Comparison of ENCODE assay signal across 8 cellular contexts in the genomic region with DNA sequence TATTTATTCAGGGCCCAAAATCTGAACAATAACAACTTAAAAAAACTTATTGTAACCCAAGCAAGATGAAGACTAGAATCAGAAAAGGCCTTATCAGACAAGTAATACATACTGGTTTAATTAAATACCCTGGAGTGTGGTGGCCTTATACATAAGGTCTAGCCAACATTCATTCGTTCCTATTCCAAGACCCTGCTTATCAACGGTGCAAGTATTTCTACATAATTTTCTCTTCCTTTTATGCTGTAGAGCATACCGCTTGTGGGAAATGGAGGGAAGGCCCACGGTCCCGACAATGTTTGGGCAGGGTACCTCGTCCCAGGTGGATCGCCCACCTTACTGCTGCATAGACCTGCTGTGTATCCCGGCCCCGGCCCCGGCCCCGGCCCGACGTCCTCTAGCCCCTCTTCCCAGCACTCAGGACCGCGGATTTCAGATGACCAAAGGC. TPM values are rescaled to one million over a fixed set of nuclear protein-coding genes. Genes with fewer than 3 reads are reported as not detected.
DNase-seq lines count a peak whose midpoint lies in the region; ATAC-seq, FAIRE-seq and TF ChIP-seq lines count a peak whose summit lies in the region.

No MANE protein-coding gene starts in this region.

- H3K27ac Mint-ChIP-seq in MCF 10A (ENCODE audit: low read depth, unreplicated experiment): peak overlapping the region; percentile 86

- DNase-seq in A673 (ENCODE audit: low spot score) (no peak), HT1080 (ENCODE audit: low read depth) (peak; percentile 7), MCF 10A (ENCODE audit: unreplicated experiment) (no peak), mucosa of descending colon (no peak), retina (no peak), H54 (ENCODE audit: insufficient read length, low spot score) (no peak), GOT3 (lab: John Stamatoyannopoulos, UW) (no peak)
- no peak for DNase-seq in stimulated activated naive CD4-positive, alpha-beta T cell (lab: John Stamatoyannopoulos, UW)

- no peaks in the 10 kb centered on the region for H3K9me3 Mint-ChIP-seq in MCF 10A (ENCODE audit: unreplicated experiment)

- H3K27me3 Mint-ChIP-seq in MCF 10A (ENCODE audit: insufficient read depth, unreplicated experiment): no peaks in the 10 kb centered on the region

- TF ChIP-seq CTCF in A673 (conservative IDR thresholded peaks at IDR 0.05; ENCODE audit: low read depth, low read length) (no peak), MCF 10A (IDR thresholded peaks at IDR 0.05; ENCODE audit: unreplicated experiment) (no peak), mucosa of descending colon (IDR thresholded peaks at IDR 0.05) (no peak)

- no peak for ATAC-seq in mucosa of descending colon

- no peak for FAIRE-seq in H54 (lab: Jason Lieb, UNC)

- peak overlapping the region; percentile 97 for H3K27ac ChIP-seq in A673 (ENCODE audit: low read depth, low read length, poor library complexity, severe bottlenecking)

- H3K27me3 ChIP-seq in A673 (replicated peaks; ENCODE audit: insufficient read depth, low read depth, low read length, poor library complexity): no peaks in the 10 kb centered on the region

- H3K9me3 ChIP-seq in A673 (ENCODE audit: low read depth, low read length, poor library complexity, severe bottlenecking): no peaks in the 10 kb centered on the region
- no peaks in the 10 kb centered on the region for H3K9me3 ChIP-seq in mucosa of descending colon

- BruUV-seq in A673 (replicated peaks; lab: Mats Ljungman, UMichigan) (TSS peak; percentile 48), MCF 10A (replicated peaks; lab: Mats Ljungman, UMichigan) (TSS peak; percentile 38)

- intact Hi-C loops in A673 (cut with micrococcal nuclease; ENCODE audit: unreplicated experiment) (no loop called here), MCF 10A (cut with micrococcal nuclease) (loop anchor here (5.0 kb wide), 1 partner anchor 51 kb away; the partner anchor contains the start of gene ZSCAN30), mucosa of descending colon (cut with DNase I, micrococcal nuclease) (no loop called here)

- POLR2A ChIA-PET in A673 (lab: Charles Lee; ENCODE audit: low non-redundant PET): no interaction called here
- POLR2A ChIA-PET in MCF 10A (lab: Yijun Ruan, JAX): interaction anchor here (0.6 to 2.5 kb wide), 10 partner anchors 12 to 275 kb away, joined by 3 to 26 read pairs (median 4); partner anchors contain the start of genes ZNF397 and ZSCAN30

- no peak for TF ChIP-seq POLR2A in H54 (IDR thresholded peaks at IDR 0.05; ENCODE audit: low read depth, low read length)

- H3K4me1 Mint-ChIP-seq in MCF 10A (ENCODE audit: insufficient read depth, unreplicated experiment): peaks cover 18% of the 10 kb centered on the region

- H3K36me3 Mint-ChIP-seq in MCF 10A (ENCODE audit: insufficient read depth, unreplicated experiment): peaks cover 19% of the 10 kb centered on the region

- peaks cover 5% of the 10 kb centered on the region for H3K4me1 ChIP-seq in A673 (ENCODE audit: insufficient read depth, low read length, poor library complexity, severe bottlenecking)
- peaks cover 18% of the 10 kb centered on the region for H3K4me1 ChIP-seq in mucosa of descending colon (ENCODE audit: low read depth)

- H3K4me3 ChIP-seq in A673 (ENCODE audit: low read depth, low read length, poor library complexity, severe bottlenecking) (peak overlapping the region; percentile 76), mucosa of descending colon (peak overlapping the region; percentile 95)

- CTCF ChIA-PET in A673 (lab: Charles Lee) (no interaction called here), MCF 10A (lab: Yijun Ruan, JAX) (interaction anchor here (1.2 to 1.5 kb wide), 2 partner anchors 97 to 103 kb away, joined by 3 read pairs; partner anchors contain the start of gene ZNF397)

- peaks cover 27% of the 10 kb centered on the region for H3K36me3 ChIP-seq in A673 (ENCODE audit: insufficient read depth, low read length, poor library complexity, severe bottlenecking)
- no peaks in the 10 kb centered on the region for H3K36me3 ChIP-seq in mucosa of descending colon (ENCODE audit: low read depth)

- peak overlapping the region; percentile 88 for H3K4me3 Mint-ChIP-seq in MCF 10A (ENCODE audit: unreplicated experiment)

RNA-seq across cellular contexts. Expression of gene ZNF24, which starts 0.7 kb away (rescaled TPM):
- total RNA-seq in A673 (2021) (59.8 and 63.3 TPM in 2 replicates), MCF 10A (2022) (39.1 and 44.0 TPM in 2 replicates), mucosa of descending colon (10 to 100 TPM; 44.1 to 58.3 (median 48.9) TPM)
- 20.7 and 21.1 TPM in 2 replicates for total RNA-seq in HT1080 (2014; rRNA removed; shearing (Covaris generic))
- 17.0 and 23.2 TPM in 2 replicates for polyA plus RNA-seq in HT1080 (2015; cell fraction: cytosol; rRNA removed)
- polyA plus RNA-seq in HT1080 (2015; cell fraction: nucleus; rRNA removed): 46.3 and 54.1 TPM in 2 replicates

RNA-seq across cellular contexts. Expression of gene ZNF396, which starts 33.6 kb away (rescaled TPM):
- total RNA-seq in A673 (2021) (0.84 and 0.94 TPM in 2 replicates), MCF 10A (2022) (1.2 and 2.0 TPM in 2 replicates), mucosa of descending colon (1 to 10 TPM; 2.7 to 6.1 (median 2.8) TPM)
- total RNA-seq in HT1080 (2014; rRNA removed; shearing (Covaris generic)): not detected in 2 replicates
- polyA plus RNA-seq in HT1080 (2015; cell fraction: cytosol; rRNA removed): 0.23 and 0.34 TPM in 2 replicates
- polyA plus RNA-seq in HT1080 (2015; cell fraction: nucleus; rRNA removed): 0.27 TPM in 1 of 2 replicates, not detected in the other

RNA-seq across cellular contexts. Expression of gene ZSCAN30, which starts 53.5 kb away (rescaled TPM):
- total RNA-seq in A673 (2021) (17.0 and 18.1 TPM in 2 replicates), MCF 10A (2022) (20.5 and 30.1 TPM in 2 replicates), mucosa of descending colon (10 to 100 TPM in 2 of 3 donors, 1 to 10 TPM in 1; 9.7 to 14.9 (median 14.3) TPM)
- total RNA-seq in HT1080 (2014; rRNA removed; shearing (Covaris generic)): 2.8 and 6.3 TPM in 2 replicates
- 5.5 and 6.4 TPM in 2 replicates for polyA plus RNA-seq in HT1080 (2015; cell fraction: cytosol; rRNA removed)
- polyA plus RNA-seq in HT1080 (2015; cell fraction: nucleus; rRNA removed): 22.9 and 32.8 TPM in 2 replicates
